ENCODE assay signal across 8 cellular contexts in genomic region chr1:228165372-228166169, GRCh38. TPM values are rescaled to one million over a fixed set of nuclear protein-coding genes. Genes with fewer than 3 reads are reported as not detected.
DNase-seq lines count a peak whose midpoint lies in the region; ATAC-seq, FAIRE-seq and TF ChIP-seq lines count a peak whose summit lies in the region.

TSS of gene IBA57 (plus strand) at chr1:228165804. CDS start at chr1:228165817, 13 bp downstream.

- POLR2A ChIA-PET in T-cell (lab: Charles Lee): interaction anchor here in 1 of 2 donors (0.5 to 1.9 kb wide), 6 partner anchors 11 to 400 kb away, joined by 3 to 11 read pairs (median 5); partner anchors contain the start of gene ARF1

- H3K27ac Mint-ChIP-seq in T-cell: peak within 1 kb of the TSS; percentile 90 to 97

- H3K27me3 Mint-ChIP-seq in T-cell: no peaks in the 10 kb centered on the region

- TF ChIP-seq POLR2A in GM12892 (IDR thresholded peaks at IDR 0.05; ENCODE audit: low read depth, low read length): peak; percentile 97
- TF ChIP-seq POLR2A in prostate gland (IDR thresholded peaks at IDR 0.05): peak; percentile 91

- no peaks in the 10 kb centered on the region for H3K9me3 Mint-ChIP-seq in T-cell

- H3K4me1 Mint-ChIP-seq in T-cell: peaks cover 51 to 53% (median 53%) of the 10 kb centered on the region in 3 donors

- H3K4me3 Mint-ChIP-seq in T-cell: peak within 1 kb of the TSS; percentile 79 to 84 (median 81)

- H3K27ac ChIP-seq in left ventricle myocardium inferior (replicated peaks) (peak within 1 kb of the TSS; percentile 98), prostate gland (peak within 1 kb of the TSS; percentile 92 to 99)

- H3K36me3 ChIP-seq in left ventricle myocardium inferior: no peaks in the 10 kb centered on the region
- no peaks in the 10 kb centered on the region for H3K36me3 ChIP-seq in prostate gland

- DNase-seq in GM12892 (ENCODE audit: insufficient read length) (peak; percentile 98), NCI-H1436 treated with DMSO at 0.1 percent for 48 hours (lab: John Stamatoyannopoulos, UW) (peak; percentile 96), T-cell (peak; percentile 99 to 100 (median 100)), amniotic epithelial cell (ENCODE audit: low read depth) (peak; percentile 97), left ventricle myocardium inferior (peak; percentile 100), prostate gland (ENCODE audit: low spot score) (peak; percentile 99), urothelium cell line (ENCODE audit: low spot score) (peak; percentile 99)

- under 1% methylated on average over 88 of the region's 93 CpGs for WGBS in prostate gland

- TF ChIP-seq CTCF in left ventricle myocardium inferior (IDR thresholded peaks at IDR 0.05; ENCODE audit: borderline replicate concordance) (peak; percentile 91), prostate gland (IDR thresholded peaks at IDR 0.05) (peak; percentile 95 to 100 (median 98))

- H3K4me3 ChIP-seq in left ventricle myocardium inferior (peak within 1 kb of the TSS; percentile 78), prostate gland (peak within 1 kb of the TSS; percentile 67 to 92)

- CTCF ChIA-PET in T-cell (lab: Charles Lee): interaction anchor here (0.6 to 2.8 kb wide), 9 partner anchors 17 to 321 kb away, joined by 3 to 19 read pairs (median 3); partner anchors contain the start of gene GUK1 (in 1 of the 2)

- FAIRE-seq in GM12892 (lab: Jason Lieb, UNC) (peak; percentile 99), urothelium cell line (lab: Jason Lieb, UNC) (peak; percentile 99)

- peaks cover 3% of the 10 kb centered on the region for H3K36me3 Mint-ChIP-seq in T-cell

- peaks cover 58% of the 10 kb centered on the region for H3K4me1 ChIP-seq in left ventricle myocardium inferior
- H3K4me1 ChIP-seq in prostate gland (replicated peaks): peaks cover 5% of the 10 kb centered on the region

- intact Hi-C loops in left ventricle myocardium inferior (cut with micrococcal nuclease): no loop called here
- intact Hi-C loops in prostate gland (cut with DNase I): loop anchor here (10.0 kb wide), 1 partner anchor 319 kb away; the partner anchor contains the start of gene RNF187

- H3K9me3 ChIP-seq in left ventricle myocardium inferior (replicated peaks): no peaks in the 10 kb centered on the region
- no peaks in the 10 kb centered on the region for H3K9me3 ChIP-seq in prostate gland

- H3K27me3 ChIP-seq in left ventricle myocardium inferior (ENCODE audit: low read depth): peaks cover 2% of the 10 kb centered on the region
- no peaks in the 10 kb centered on the region for H3K27me3 ChIP-seq in prostate gland (replicated peaks; ENCODE audit: insufficient read depth)

- peak; percentile 78 for ATAC-seq in HG02852 (IDR thresholded peaks at IDR 0.05; ENCODE audit: unreplicated experiment)
- ATAC-seq in T-cell (replicated peaks in 1 of 4): peak; percentile 82 to 88 (median 86)

RNA-seq across cellular contexts. Expression of gene IBA57, which starts in this region (rescaled TPM):
- polyA plus RNA-seq in GM12892 (2012; ENCODE audit: missing spikeins): 1.2 TPM
- total RNA-seq in T-cell (10 to 100 TPM; 10.6 to 18.3 (median 12.6) TPM), left ventricle myocardium inferior (15.0 TPM), prostate gland (10 to 100 TPM in 1 of 2 donors, 1 to 10 TPM in 1; 5.6 to 17.4 TPM)

Comparison
In these comparisons a context has a peak if more than half of its experiments do, and no peak if none do; other contexts are left out.
1. Peak in every context shown above with its lines: DNase-seq, ATAC-seq, H3K4me3 ChIP-seq and H3K27ac ChIP-seq.